In genomic region chr10:15167411-15168295, GRCh38 we compare ENCODE assay signal across 8 cellular contexts. TPM values are rescaled to one million over a fixed set of nuclear protein-coding genes. Genes with fewer than 3 reads are reported as not detected.
DNase-seq lines count a peak whose midpoint lies in the region; ATAC-seq, FAIRE-seq and TF ChIP-seq lines count a peak whose summit lies in the region.

No MANE protein-coding gene starts in this region.

- H3K27ac Mint-ChIP-seq in activated naive CD8-positive, alpha-beta T cell = peak overlapping the region; percentile 88

- WGBS in ovary, 3 donors = 1 to 2% (median 1%) methylated on average over 49 to 55 of the region's 55 CpGs

- peak; percentile 42 for ATAC-seq in HG03280 (IDR thresholded peaks at IDR 0.05; ENCODE audit: unreplicated experiment)

- H3K4me3 Mint-ChIP-seq in activated naive CD8-positive, alpha-beta T cell = peak overlapping the region; percentile 93

- H3K36me3 Mint-ChIP-seq in activated naive CD8-positive, alpha-beta T cell = no peaks in the 10 kb centered on the region

- POLR2A ChIA-PET in RWPE1 (lab: Yijun Ruan, JAX; ENCODE audit: low non-redundant PET) = no interaction called here

- no peaks in the 10 kb centered on the region for H3K9me3 Mint-ChIP-seq in activated naive CD8-positive, alpha-beta T cell (ENCODE audit: low read depth)

- intact Hi-C loops in ovary (cut with DNase I) = loop anchor here in 1 of 4 donors (10.0 kb wide), 1 partner anchor 73 kb away; the partner anchor contains the start of gene RPP38
- intact Hi-C loops in uterus (cut with DNase I; ENCODE audit: low total_unique reads) = no loop called here

- H3K27ac ChIP-seq in C4-2B (peak overlapping the region; percentile 84), RWPE1 (peak overlapping the region; percentile 83), cardiac muscle cell (peak overlapping the region; percentile 71), ovary (peak overlapping the region; percentile 60 to 78), uterus (peak overlapping the region; percentile 74 to 94)

- H3K27me3 Mint-ChIP-seq in activated naive CD8-positive, alpha-beta T cell = no peaks in the 10 kb centered on the region

- H3K4me3 ChIP-seq in cardiac muscle cell (peak overlapping the region; percentile 63), ovary (peak overlapping the region; percentile 70), uterus (peak overlapping the region; percentile 49 to 89)

- DNase-seq in GM19239 (ENCODE audit: insufficient read length, low spot score) (peak; percentile 44), RWPE1 (ENCODE audit: low spot score) (peak; percentile 48), cardiac muscle cell (ENCODE audit: low read depth in 1 of 2, low spot score in 1 of 2) (peak; percentile 47 to 83), ovary (peak; percentile 44 to 76 (median 71)), uterus (peak; percentile 43 to 65)

- no peaks in the 10 kb centered on the region for H3K27me3 ChIP-seq in cardiac muscle cell
- no peaks in the 10 kb centered on the region for H3K27me3 ChIP-seq in ovary
- no peaks in the 10 kb centered on the region for H3K27me3 ChIP-seq in uterus

- CTCF ChIA-PET in RWPE1 (lab: Yijun Ruan, JAX) = interaction anchor here (0.5 to 0.7 kb wide), 4 partner anchors 11 to 485 kb away, joined by 3 read pairs; no protein-coding TSS in a partner anchor

- H3K4me1 Mint-ChIP-seq in activated naive CD8-positive, alpha-beta T cell (ENCODE audit: low read depth) = peaks cover 64% of the 10 kb centered on the region

- no peaks in the 10 kb centered on the region for H3K36me3 ChIP-seq in cardiac muscle cell
- H3K36me3 ChIP-seq in ovary = no peaks in the 10 kb centered on the region
- H3K36me3 ChIP-seq in uterus = no peaks in the 10 kb centered on the region

- H3K9me3 ChIP-seq in cardiac muscle cell (ENCODE audit: low read depth) = no peaks in the 10 kb centered on the region
- H3K9me3 ChIP-seq in ovary = no peaks in the 10 kb centered on the region
- no peaks in the 10 kb centered on the region for H3K9me3 ChIP-seq in uterus

- H3K4me1 ChIP-seq in cardiac muscle cell (ENCODE audit: low read depth) = peaks cover 11% of the 10 kb centered on the region
- H3K4me1 ChIP-seq in ovary (ENCODE audit: insufficient read depth) = peaks cover 4% of the 10 kb centered on the region
- H3K4me1 ChIP-seq in uterus = peaks cover 2 to 5% of the 10 kb centered on the region in 2 donors

- peak; percentile 39; the same call in 1 of the 2 replicates for TF ChIP-seq CTCF in C4-2B (conservative IDR thresholded peaks at IDR 0.05)
- TF ChIP-seq CTCF in RWPE1 (conservative IDR thresholded peaks at IDR 0.05; ENCODE audit: low read depth) = peak; percentile 19; the same call in 1 of the 2 replicates
- peak; percentile 57 for TF ChIP-seq CTCF in cardiac muscle cell (IDR thresholded peaks at IDR 0.05; ENCODE audit: low read depth, low read length)
- TF ChIP-seq CTCF in ovary (IDR thresholded peaks at IDR 0.05) = peak; percentile 38 to 43 (median 38)
- peak; percentile 22 to 60 (median 54) for TF ChIP-seq CTCF in uterus (IDR thresholded peaks at IDR 0.05)

- TF ChIP-seq POLR2A in ovary (IDR thresholded peaks at IDR 0.05) (no peak), uterus (IDR thresholded peaks at IDR 0.05) (no peak)

- no peak for TF ChIP-seq EP300 in ovary (IDR thresholded peaks at IDR 0.05)

- FAIRE-seq in GM19239 (lab: Jason Lieb, UNC) = peak; percentile 66

RNA-seq across cellular contexts. Expression of gene NMT2, which starts 0.8 kb away (rescaled TPM):
- total RNA-seq in cardiac muscle cell (11.0 and 14.1 TPM in 2 replicates), ovary (10 to 100 TPM; 11.5 to 30.3 (median 26.3) TPM), uterus (10 to 100 TPM in 3 of 4 donors, 1 to 10 TPM in 1; 7.4 to 42.7 (median 35.5) TPM)
- polyA plus RNA-seq in cardiac muscle cell (8.7 and 13.0 TPM in 2 replicates), ovary (10 to 100 TPM; 13.9 to 25.8 TPM)

Comparison
In these comparisons a context has a peak if more than half of its experiments do, and no peak if none do; other contexts are left out.
1. Peak in every context shown above with its lines: DNase-seq, ATAC-seq, H3K4me3 ChIP-seq and H3K27ac ChIP-seq.